Comparison of ENCODE assay signal across 8 cellular contexts in genomic region chrX:155997436-155997835, GRCh38. TPM values are rescaled to one million over a fixed set of nuclear protein-coding genes. Genes with fewer than 3 reads are reported as not detected.
DNase-seq lines count a peak whose midpoint lies in the region; ATAC-seq lines count a peak whose summit lies in the region.

IL9R (plus strand) TSS chrX:155997696; CDS start chrX:155997760, 64 bp downstream.

- H4K8ac ChIP-seq in trophoblast cell (ENCODE audit: low read depth, low read length), result no peak within 1 kb of the TSS

- intact Hi-C loops in right cardiac atrium (cut with DNase I), result no loop called here

- no peak within 1 kb of the TSS for H4K12ac ChIP-seq in trophoblast cell (ENCODE audit: low read depth, low read length)

- no peak within 1 kb of the TSS for H3K23ac ChIP-seq in trophoblast cell (ENCODE audit: low read length)

- H3K14ac ChIP-seq in trophoblast cell (ENCODE audit: low read length), result no peak within 1 kb of the TSS

- H3K27me3 ChIP-seq in right cardiac atrium (ENCODE audit: control insufficient read depth, insufficient read depth), result no peaks in the 10 kb centered on the region
- no peaks in the 10 kb centered on the region for H3K27me3 ChIP-seq in trophoblast cell (ENCODE audit: insufficient read depth, low read length)

- no peak within 1 kb of the TSS for H2BK120ac ChIP-seq in trophoblast cell (ENCODE audit: insufficient read depth, low read length, poor library complexity)

- no peak within 1 kb of the TSS for H3K18ac ChIP-seq in trophoblast cell (ENCODE audit: low read length)

- H3K4me1 ChIP-seq in right cardiac atrium (ENCODE audit: control insufficient read depth, insufficient read depth, low read length), result no peaks in the 10 kb centered on the region
- no peaks in the 10 kb centered on the region for H3K4me1 ChIP-seq in trophoblast cell (ENCODE audit: control insufficient read depth in 1 of 2, insufficient read depth in 2 of 2, low read length in 2 of 2)

- H2AFZ ChIP-seq in trophoblast cell (ENCODE audit: insufficient read depth, low read length, poor library complexity), result no peak within 1 kb of the TSS

- no peaks in the 10 kb centered on the region for H3K9me3 ChIP-seq in right cardiac atrium (ENCODE audit: control insufficient read depth, low read length)
- H3K9me3 ChIP-seq in trophoblast cell (ENCODE audit: insufficient read depth, low read depth, low read length), result peaks cover 40% of the 10 kb centered on the region

- ATAC-seq in GM21360 (IDR thresholded peaks at IDR 0.05; ENCODE audit: unreplicated experiment) (peak; percentile 78), HG03558 (IDR thresholded peaks at IDR 0.05; ENCODE audit: extremely low read depth, unreplicated experiment) (peak; percentile 84), right cardiac atrium (no peak)

- H2AK5ac ChIP-seq in trophoblast cell (ENCODE audit: low read length), result no peak within 1 kb of the TSS

- H3K4me2 ChIP-seq in trophoblast cell (ENCODE audit: low read length), result no peak within 1 kb of the TSS

- H3K79me1 ChIP-seq in trophoblast cell (ENCODE audit: low read length), result no peaks in the 10 kb centered on the region

- peak; percentile 39 for DNase-seq in activated gamma-delta T cell treated with anti-CD3 and anti-CD28 coated beads, Interleukin-2, amount 50 U/mL, for 16 hours (ENCODE audit: low read depth)
- DNase-seq in stimulated activated CD8-positive, alpha-beta memory T cell treated with anti-CD3 and anti-CD28 coated beads, Interleukin-7, amount 100 ng/mL, for 24 hours (ENCODE audit: low read depth), result peak; percentile 43
- DNase-seq in medulla oblongata (ENCODE audit: extremely low spot score) (no peak), right cardiac atrium (no peak), DMS79 (lab: John Stamatoyannopoulos, UW) (no peak), trophoblast cell (no peak)

- H3K36me3 ChIP-seq in trophoblast cell (ENCODE audit: control insufficient read depth in 1 of 2, insufficient read depth in 2 of 2, low read length in 2 of 2), result no peaks in the 10 kb centered on the region

- 64% methylated on average over 5 of the region's 5 CpGs for WGBS in right cardiac atrium
- WGBS in trophoblast cell (ENCODE audit: extremely low coverage, insufficient coverage, insufficient read length), result no CpG with 5 or more reads among the region's 5 CpGs

- no peak within 1 kb of the TSS for H3K4ac ChIP-seq in trophoblast cell (ENCODE audit: low read depth, low read length)

- no peak within 1 kb of the TSS for H3K9ac ChIP-seq in trophoblast cell (ENCODE audit: low read length)

- H3K4me3 ChIP-seq in right cardiac atrium (ENCODE audit: low read length) (no peak within 1 kb of the TSS), trophoblast cell (ENCODE audit: low read depth, low read length) (no peak within 1 kb of the TSS)

- H3K27ac ChIP-seq in right cardiac atrium (ENCODE audit: low read length) (no peak within 1 kb of the TSS), trophoblast cell (ENCODE audit: low read depth, low read length) (no peak within 1 kb of the TSS)

- H4K91ac ChIP-seq in trophoblast cell (ENCODE audit: low read depth, low read length), result no peak within 1 kb of the TSS

- no peaks in the 10 kb centered on the region for H3K79me2 ChIP-seq in trophoblast cell (ENCODE audit: control insufficient read depth, insufficient read depth, low read length, poor library complexity)

- H2BK5ac ChIP-seq in trophoblast cell (ENCODE audit: low read depth, low read length, poor library complexity), result no peak within 1 kb of the TSS

- no peak within 1 kb of the TSS for H2BK12ac ChIP-seq in trophoblast cell (ENCODE audit: low read length)

RNA-seq across cellular contexts. Expression of gene IL9R, which starts in this region (rescaled TPM):
- under 1 TPM in 1 of 4 donors, not detected in 3; 0.11 TPM for total RNA-seq in right cardiac atrium
- polyA plus RNA-seq in right cardiac atrium, result 0.05 TPM
- polyA plus RNA-seq in trophoblast cell (2013), result 0.04 TPM in 2 replicates

Comparison
In these comparisons a context has a peak if more than half of its experiments do, and no peak if none do; other contexts are left out.
1. ATAC-seq: peak in GM21360 (single experiment) and HG03558 (single experiment); none in right cardiac atrium (0 of 2).
2. DNase-seq: peak in activated gamma-delta T cell treated with anti-CD3 and anti-CD28 coated beads, Interleukin-2, amount 50 U/mL, for 16 hours (single experiment) and stimulated activated CD8-positive, alpha-beta memory T cell treated with anti-CD3 and anti-CD28 coated beads, Interleukin-7, amount 100 ng/mL, for 24 hours (single experiment); none in medulla oblongata (single experiment), right cardiac atrium (0 of 3), DMS79 (single experiment) and trophoblast cell (0 of 2).